In genomic region chr7:26187380-26188290, GRCh38 we compare ENCODE assay signal across 9 cellular contexts. TPM values are rescaled to one million over a fixed set of nuclear protein-coding genes. Genes with fewer than 3 reads are reported as not detected.
DNase-seq lines count a peak whose midpoint lies in the region; ATAC-seq and TF ChIP-seq lines count a peak whose summit lies in the region.
"Had no signal": no experiment of that assay in that cellular context is flagged by ENCODE, and none has a peak within 500 bp of the region (broad histone marks: within the 10 kb centered on the region; RNA-seq: fewer than 3 reads in every experiment).

No MANE protein-coding gene starts in this region.

- no peak for TF ChIP-seq CTCF in BE2C (IDR thresholded peaks at IDR 0.05; ENCODE audit: low read depth, low read length)

- DNase-seq in activated CD4-positive, CD25-positive, alpha-beta regulatory T cell (lab: John Stamatoyannopoulos, UW), result no peak
- DNase-seq in NCI-H1105 treated with DMSO at 0.1 percent for 48 hours (lab: John Stamatoyannopoulos, UW) (peak; percentile 58), DMS153 treated with DMSO at 0.1 percent for 48 hours (lab: John Stamatoyannopoulos, UW; ENCODE audit: unreplicated experiment) (no peak), BE2C (no peak)
- no peak for DNase-seq in activated naive CD8-positive, alpha-beta T cell treated with anti-CD3 and anti-CD28 coated beads for 36 hours
- DNase-seq in stimulated activated effector memory CD8-positive, alpha-beta T cell treated with anti-CD3 and anti-CD28 coated beads, Interleukin-12 subunit alpha, Interleukin-12 subunit beta, amount 100 ng/mL, for 72 hours (ENCODE audit: low spot score in 2 of 2), result no peak

- no peaks in the 10 kb centered on the region for H3K9me3 ChIP-seq in BE2C

- ATAC-seq in activated CD4-positive, CD25-positive, alpha-beta regulatory T cell treated with anti-CD3 and anti-CD28 coated beads, Interleukin-2, amount 50 U/mL, for 24 hours, result peak; percentile 12 to 15
- ATAC-seq in stimulated activated effector memory CD8-positive, alpha-beta T cell treated with anti-CD3 and anti-CD28 coated beads, Interleukin-12 subunit alpha, Interleukin-12 subunit beta, amount 100 ng/mL, for 72 hours, result peak; percentile 41
- no peak for ATAC-seq in GM19035 (IDR thresholded peaks at IDR 0.05; ENCODE audit: unreplicated experiment)

- H3K36me3 Mint-ChIP-seq in activated naive CD8-positive, alpha-beta T cell treated with anti-CD3 and anti-CD28 coated beads for 36 hours, result peaks cover 88% of the 10 kb centered on the region
- peaks cover 100% of the 10 kb centered on the region for H3K36me3 Mint-ChIP-seq in stimulated activated effector memory CD8-positive, alpha-beta T cell treated with anti-CD3 and anti-CD28 coated beads, Interleukin-12 subunit alpha, Interleukin-12 subunit beta, amount 100 ng/mL, for 72 hours

- peak overlapping the region; percentile 65 for H3K4me3 Mint-ChIP-seq in activated naive CD8-positive, alpha-beta T cell treated with anti-CD3 and anti-CD28 coated beads for 36 hours
- H3K4me3 Mint-ChIP-seq in stimulated activated effector memory CD8-positive, alpha-beta T cell treated with anti-CD3 and anti-CD28 coated beads, Interleukin-12 subunit alpha, Interleukin-12 subunit beta, amount 100 ng/mL, for 72 hours, result no peak overlapping the region

- peak overlapping the region; percentile 90 for H3K27ac Mint-ChIP-seq in activated naive CD8-positive, alpha-beta T cell treated with anti-CD3 and anti-CD28 coated beads for 36 hours
- H3K27ac Mint-ChIP-seq in stimulated activated effector memory CD8-positive, alpha-beta T cell treated with anti-CD3 and anti-CD28 coated beads, Interleukin-12 subunit alpha, Interleukin-12 subunit beta, amount 100 ng/mL, for 72 hours, result peak overlapping the region; percentile 100

- H3K9me3 Mint-ChIP-seq in activated naive CD8-positive, alpha-beta T cell treated with anti-CD3 and anti-CD28 coated beads for 36 hours, result no peaks in the 10 kb centered on the region
- no peaks in the 10 kb centered on the region for H3K9me3 Mint-ChIP-seq in stimulated activated effector memory CD8-positive, alpha-beta T cell treated with anti-CD3 and anti-CD28 coated beads, Interleukin-12 subunit alpha, Interleukin-12 subunit beta, amount 100 ng/mL, for 72 hours

- H3K4me3 ChIP-seq in BE2C (ENCODE audit: low read depth, low read length), result no peak overlapping the region
- H3K4me3 ChIP-seq: lung had no signal

- peaks cover 83% of the 10 kb centered on the region for H3K4me1 Mint-ChIP-seq in activated naive CD8-positive, alpha-beta T cell treated with anti-CD3 and anti-CD28 coated beads for 36 hours
- H3K4me1 Mint-ChIP-seq in stimulated activated effector memory CD8-positive, alpha-beta T cell treated with anti-CD3 and anti-CD28 coated beads, Interleukin-12 subunit alpha, Interleukin-12 subunit beta, amount 100 ng/mL, for 72 hours, result peaks cover 73% of the 10 kb centered on the region

- peaks cover 3% of the 10 kb centered on the region for H3K27me3 ChIP-seq in BE2C

- peaks cover 3% of the 10 kb centered on the region for H3K4me1 ChIP-seq in BE2C

- H3K36me3 ChIP-seq in BE2C, result peaks cover 57% of the 10 kb centered on the region

- peaks cover 10% of the 10 kb centered on the region for H3K27me3 Mint-ChIP-seq in activated naive CD8-positive, alpha-beta T cell treated with anti-CD3 and anti-CD28 coated beads for 36 hours

RNA-seq across cellular contexts. Expression of gene HNRNPA2B1, which starts 12.9 kb away (rescaled TPM):
- 100 to 1,000 TPM; 968 to 975 TPM for total RNA-seq in activated naive CD8-positive, alpha-beta T cell treated with anti-CD3 and anti-CD28 coated beads for 36 hours
- 559 TPM for polyA plus RNA-seq in BE2C (2012; ENCODE audit: insufficient read depth, insufficient read length, low read depth)

RNA-seq across cellular contexts. Expression of gene CBX3, which starts 13.9 kb away (rescaled TPM):
- 100 to 1,000 TPM; 366 to 370 TPM for total RNA-seq in activated naive CD8-positive, alpha-beta T cell treated with anti-CD3 and anti-CD28 coated beads for 36 hours
- 138 TPM for polyA plus RNA-seq in BE2C (2012; ENCODE audit: insufficient read depth, insufficient read length, low read depth)

RNA-seq across cellular contexts. Expression of gene NFE2L3, which starts 35.6 kb away (rescaled TPM):
- 10 to 100 TPM; 35.2 to 35.3 TPM for total RNA-seq in activated naive CD8-positive, alpha-beta T cell treated with anti-CD3 and anti-CD28 coated beads for 36 hours
- 4.2 TPM for polyA plus RNA-seq in BE2C (2012; ENCODE audit: insufficient read depth, insufficient read length, low read depth)
